Comparison of ENCODE assay signal across 16 cellular contexts in genomic region chrX:47863187-47863586, GRCh38.
"Had no signal": no experiment of that assay in that cellular context is flagged by ENCODE, and none has a peak within 500 bp of the region (broad histone marks: within the 10 kb centered on the region; RNA-seq: fewer than 3 reads in every experiment).

No MANE protein-coding gene starts in this region.

- H3K27ac ChIP-seq: colonic mucosa, esophagus squamous epithelium, neutrophil, spleen, upper lobe of right lung had no signal

- H3K4me1 ChIP-seq: colonic mucosa, esophagus squamous epithelium, spleen, upper lobe of right lung had no signal

- H3K4me3 ChIP-seq: colonic mucosa, esophagus squamous epithelium, spleen, upper lobe of right lung had no signal

- H3K27me3 Mint-ChIP-seq: activated T-helper 17 cell treated with anti-CD3 and anti-CD28 coated beads, Interleukin-2, amount 50 U/mL, for 72 hours; naive thymus-derived CD8-positive, alpha-beta T cell; stimulated activated naive CD8-positive, alpha-beta T cell treated with anti-CD3 and anti-CD28 coated beads, Interleukin-15, Interleukin-2, amounts not matched to agents 100 ng/mL and 50 ng/mL, for 24 hours had no signal

- H3K9me3 Mint-ChIP-seq: activated T-helper 17 cell treated with anti-CD3 and anti-CD28 coated beads, Interleukin-2, amount 50 U/mL, for 72 hours; naive thymus-derived CD8-positive, alpha-beta T cell; stimulated activated naive CD8-positive, alpha-beta T cell treated with anti-CD3 and anti-CD28 coated beads, Interleukin-15, Interleukin-2, amounts not matched to agents 100 ng/mL and 50 ng/mL, for 24 hours had no signal

- H3K36me3 ChIP-seq: colonic mucosa, neutrophil, upper lobe of right lung had no signal

- H3K4me3 Mint-ChIP-seq: activated T-helper 17 cell treated with anti-CD3 and anti-CD28 coated beads, Interleukin-2, amount 50 U/mL, for 72 hours; naive thymus-derived CD8-positive, alpha-beta T cell; stimulated activated naive CD8-positive, alpha-beta T cell treated with anti-CD3 and anti-CD28 coated beads, Interleukin-15, Interleukin-2, amounts not matched to agents 100 ng/mL and 50 ng/mL, for 24 hours; T-cell had no signal

- ATAC-seq: activated T-helper 17 cell treated with anti-CD3 and anti-CD28 coated beads, Interleukin-2, amount 50 U/mL, for 72 hours; naive thymus-derived CD8-positive, alpha-beta T cell; sciatic nerve; T-cell; upper lobe of right lung had no signal

- H3K27ac Mint-ChIP-seq: activated T-helper 17 cell treated with anti-CD3 and anti-CD28 coated beads, Interleukin-2, amount 50 U/mL, for 72 hours; stimulated activated naive CD8-positive, alpha-beta T cell treated with anti-CD3 and anti-CD28 coated beads, Interleukin-15, Interleukin-2, amounts not matched to agents 100 ng/mL and 50 ng/mL, for 24 hours; T-cell had no signal

- H3K4me1 Mint-ChIP-seq: activated T-helper 17 cell treated with anti-CD3 and anti-CD28 coated beads, Interleukin-2, amount 50 U/mL, for 72 hours; T-cell had no signal

- H3K27me3 ChIP-seq: colonic mucosa, esophagus squamous epithelium, neutrophil, spleen, upper lobe of right lung had no signal

- H3K9me3 ChIP-seq: colonic mucosa, esophagus squamous epithelium, neutrophil, spleen, upper lobe of right lung had no signal

- FAIRE-seq: astrocyte had no signal

- DNase-seq: activated CD4-positive, alpha-beta T cell treated with anti-CD3 and anti-CD28 coated beads for 1 hour; activated CD4-positive, alpha-beta T cell treated with anti-CD3 and anti-CD28 coated beads, Interleukin-2, amount 50 U/mL, for 4 hours; activated naive CD4-positive, alpha-beta T cell treated with Interleukin-2 at 50 U/mL for 16 hours; caudate nucleus; colonic mucosa; esophagus squamous epithelium; foreskin melanocyte; naive thymus-derived CD8-positive, alpha-beta T cell; spleen; T-cell; upper lobe of right lung had no signal
